ENCODE assay signal across 12 cellular contexts in genomic region chr19:35261356-35262100, GRCh38. TPM values are rescaled to one million over a fixed set of nuclear protein-coding genes. Genes with fewer than 3 reads are reported as not detected.
DNase-seq lines count a peak whose midpoint lies in the region; ATAC-seq lines count a peak whose summit lies in the region.
"Had no signal": no experiment of that assay in that cellular context is flagged by ENCODE, and none has a peak within 500 bp of the region (broad histone marks: within the 10 kb centered on the region; RNA-seq: fewer than 3 reads in every experiment).

No MANE protein-coding gene starts in this region.

- ATAC-seq in activated T-cell treated with anti-CD3 and anti-CD28 coated beads, Interleukin-2, amount 50 U/mL, for 4 hours, result no peak
- no peak for ATAC-seq in stimulated activated memory B cell treated with anti-CD40 and anti-IgM and Interleukin-4, amounts not matched to agents 10 μg/mL and 1 μg/mL and 100 μg/mL, for 72 hours
- no peak for ATAC-seq in GM21619 (IDR thresholded peaks at IDR 0.05; ENCODE audit: unreplicated experiment)

- no peaks in the 10 kb centered on the region for H3K9me3 Mint-ChIP-seq in activated T-cell treated with anti-CD3 and anti-CD28 coated beads, Interleukin-2, amount 50 U/mL, for 4 hours
- H3K9me3 Mint-ChIP-seq in stimulated activated memory B cell treated with anti-CD40 and anti-IgM and Interleukin-4, amounts not matched to agents 10 μg/mL and 1 μg/mL and 100 μg/mL, for 72 hours, result no peaks in the 10 kb centered on the region

- H3K4me3 ChIP-seq in HUES48 (ENCODE audit: low read depth, low read length), result no peak overlapping the region
- H3K4me3 ChIP-seq: tibial nerve had no signal

- peaks cover 10% of the 10 kb centered on the region for H3K36me3 Mint-ChIP-seq in activated T-cell treated with anti-CD3 and anti-CD28 coated beads, Interleukin-2, amount 50 U/mL, for 4 hours (ENCODE audit: insufficient read depth)
- peaks cover 10% of the 10 kb centered on the region for H3K36me3 Mint-ChIP-seq in stimulated activated memory B cell treated with anti-CD40 and anti-IgM and Interleukin-4, amounts not matched to agents 10 μg/mL and 1 μg/mL and 100 μg/mL, for 72 hours

- no peaks in the 10 kb centered on the region for H3K27me3 Mint-ChIP-seq in activated T-cell treated with anti-CD3 and anti-CD28 coated beads, Interleukin-2, amount 50 U/mL, for 4 hours (ENCODE audit: low read depth)
- H3K27me3 Mint-ChIP-seq in stimulated activated memory B cell treated with anti-CD40 and anti-IgM and Interleukin-4, amounts not matched to agents 10 μg/mL and 1 μg/mL and 100 μg/mL, for 72 hours, result no peaks in the 10 kb centered on the region

- H3K27ac ChIP-seq in HUES48 (ENCODE audit: low read depth, low read length) (peak overlapping the region; percentile 31), caudate nucleus (ENCODE audit: low read depth, low read length) (peak overlapping the region; percentile 58)
- H3K27ac ChIP-seq: tibial nerve had no signal

- H3K4me1 ChIP-seq in HUES48 (ENCODE audit: control insufficient read depth, insufficient read depth, low read length), result no peaks in the 10 kb centered on the region

- H3K9ac ChIP-seq in HUES48 (ENCODE audit: low read depth, low read length), result no peak overlapping the region

- H3K4me3 Mint-ChIP-seq in activated T-cell treated with anti-CD3 and anti-CD28 coated beads, Interleukin-2, amount 50 U/mL, for 4 hours, result no peak overlapping the region
- H3K4me3 Mint-ChIP-seq in stimulated activated memory B cell treated with anti-CD40 and anti-IgM and Interleukin-4, amounts not matched to agents 10 μg/mL and 1 μg/mL and 100 μg/mL, for 72 hours, result no peak overlapping the region

- peak; percentile 18 for DNase-seq in activated T-cell treated with anti-CD3 and anti-CD28 coated beads, Interleukin-2, amount 50 U/mL, for 1 hour
- DNase-seq in activated T-cell treated with anti-CD3 and anti-CD28 coated beads, Interleukin-2, amount 50 U/mL, for 4 hours, result no peak
- peak in 4 of 61 donors; percentile 37 to 64 (median 46) for DNase-seq in caudate nucleus (lab: John Stamatoyannopoulos, UW)
- no peak for DNase-seq in NCI-H1105 (lab: John Stamatoyannopoulos, UW)
- no peak for DNase-seq in LoVo (ENCODE audit: low spot score)
- DNase-seq: activated CD4-positive, CD25-positive, alpha-beta regulatory T cell; NCI-H1048 had no signal

- no peaks in the 10 kb centered on the region for H3K27me3 ChIP-seq in HUES48 (ENCODE audit: control insufficient read depth, insufficient read depth, low read length)

- peak overlapping the region; percentile 10 for H3K27ac Mint-ChIP-seq in stimulated activated memory B cell treated with anti-CD40 and anti-IgM and Interleukin-4, amounts not matched to agents 10 μg/mL and 1 μg/mL and 100 μg/mL, for 72 hours

- peaks cover 32% of the 10 kb centered on the region for H3K4me1 Mint-ChIP-seq in activated T-cell treated with anti-CD3 and anti-CD28 coated beads, Interleukin-2, amount 50 U/mL, for 4 hours (ENCODE audit: low read depth)
- H3K4me1 Mint-ChIP-seq in stimulated activated memory B cell treated with anti-CD40 and anti-IgM and Interleukin-4, amounts not matched to agents 10 μg/mL and 1 μg/mL and 100 μg/mL, for 72 hours, result peaks cover 38% of the 10 kb centered on the region

- H3K36me3 ChIP-seq in HUES48 (ENCODE audit: control insufficient read depth, insufficient read depth, low read length), result peaks cover 79% of the 10 kb centered on the region
- H3K36me3 ChIP-seq: tibial nerve had no signal

- no peaks in the 10 kb centered on the region for H3K9me3 ChIP-seq in HUES48 (ENCODE audit: control insufficient read depth, insufficient read depth, low read length)
- H3K9me3 ChIP-seq: tibial nerve had no signal

RNA-seq across cellular contexts. Expression of gene USF2, which starts 7.2 kb away (rescaled TPM):
- 100 to 1,000 TPM; 130 to 145 (median 144) TPM for total RNA-seq in activated T-cell treated with anti-CD3 and anti-CD28 coated beads, Interleukin-2, amount 50 U/mL, for 4 hours

RNA-seq across cellular contexts. Expression of gene LSR, which starts 12.7 kb away (rescaled TPM):
- total RNA-seq in activated T-cell treated with anti-CD3 and anti-CD28 coated beads, Interleukin-2, amount 50 U/mL, for 4 hours, result 10 to 100 TPM; 14.0 to 18.7 (median 17.1) TPM

RNA-seq across cellular contexts. Expression of gene HAMP, which starts 20.8 kb away (rescaled TPM):
- under 1 TPM; 0.58 to 0.81 (median 0.60) TPM for total RNA-seq in activated T-cell treated with anti-CD3 and anti-CD28 coated beads, Interleukin-2, amount 50 U/mL, for 4 hours

RNA-seq across cellular contexts. Expression of gene MAG, which starts 30.4 kb away (rescaled TPM):
- under 1 TPM in 1 of 3 donors, not detected in 2; 0.29 TPM for total RNA-seq in activated T-cell treated with anti-CD3 and anti-CD28 coated beads, Interleukin-2, amount 50 U/mL, for 4 hours
- total RNA-seq: dermis microvascular lymphatic vessel endothelial cell had no signal

RNA-seq across cellular contexts. Expression of gene FAM187B, which starts 33.0 kb away (rescaled TPM):
- total RNA-seq in activated T-cell treated with anti-CD3 and anti-CD28 coated beads, Interleukin-2, amount 50 U/mL, for 4 hours, result not detected
- total RNA-seq: dermis microvascular lymphatic vessel endothelial cell, tibial nerve had no signal
